8 cellular contexts compared by ENCODE assay signal in genomic region chr7:131105803-131106680, GRCh38.
DNase-seq lines count a peak whose midpoint lies in the region; ATAC-seq, FAIRE-seq and TF ChIP-seq lines count a peak whose summit lies in the region.

No MANE protein-coding gene starts in this region.

- peak; percentile 25 to 29; a peak in 4 of 6 replicates for ATAC-seq in A549
- peak; percentile 34 for ATAC-seq in GM18511 (IDR thresholded peaks at IDR 0.05; ENCODE audit: unreplicated experiment)
- ATAC-seq in HG03039 (IDR thresholded peaks at IDR 0.05; ENCODE audit: unreplicated experiment) = peak; percentile 35

- peak overlapping the region; percentile 98 to 99 for H3K27ac ChIP-seq in A549
- peak overlapping the region; percentile 97 for H3K27ac ChIP-seq in effector memory CD4-positive, alpha-beta T cell (ENCODE audit: insufficient read depth, low read length, poor library complexity, severe bottlenecking)
- no peak overlapping the region for H3K27ac ChIP-seq in mesendoderm (ENCODE audit: low read depth, low read length)

- no peak overlapping the region for H2BK120ac ChIP-seq in mesendoderm (ENCODE audit: low read depth, low read length)

- no peak overlapping the region for H2BK15ac ChIP-seq in mesendoderm (replicated peaks; ENCODE audit: low read depth)

- H3K4ac ChIP-seq in mesendoderm (ENCODE audit: low read depth, low read length) = no peak overlapping the region

- H3K9me3 ChIP-seq in A549 = no peaks in the 10 kb centered on the region
- no peaks in the 10 kb centered on the region for H3K9me3 ChIP-seq in effector memory CD4-positive, alpha-beta T cell (ENCODE audit: control insufficient read depth, low read length)

- TF ChIP-seq POLR2A in A549 (IDR thresholded peaks at IDR 0.05; ENCODE audit: low read length) = no peak

- H3K4me3 ChIP-seq in A549 (peak overlapping the region; percentile 78), mesendoderm (ENCODE audit: low read length) (peak overlapping the region; percentile 72)
- peak overlapping the region; percentile 99 for H3K4me3 ChIP-seq in effector memory CD4-positive, alpha-beta T cell (ENCODE audit: insufficient read depth, low read depth, low read length, poor library complexity, severe bottlenecking)

- no peaks in the 10 kb centered on the region for H3K27me3 ChIP-seq in effector memory CD4-positive, alpha-beta T cell (replicated peaks; ENCODE audit: control insufficient read depth, insufficient read depth, low read length, poor library complexity, severe bottlenecking)
- no peaks in the 10 kb centered on the region for H3K27me3 ChIP-seq in mesendoderm (ENCODE audit: insufficient read depth, low read length, poor library complexity)

- H3K18ac ChIP-seq in mesendoderm (ENCODE audit: low read length) = peak overlapping the region; percentile 33

- no peak overlapping the region for H2BK5ac ChIP-seq in mesendoderm (ENCODE audit: low read length)

- peaks cover 8% of the 10 kb centered on the region for H3K36me3 ChIP-seq in effector memory CD4-positive, alpha-beta T cell (ENCODE audit: control insufficient read depth, insufficient read depth, low read length)
- no peaks in the 10 kb centered on the region for H3K36me3 ChIP-seq in mesendoderm (ENCODE audit: control insufficient read depth, insufficient read depth, low read length)

- peak overlapping the region; percentile 71 for H3K9ac ChIP-seq in mesendoderm (ENCODE audit: low read length)

- TF ChIP-seq EP300 in A549 (IDR thresholded peaks at IDR 0.05) = no peak

- H4K8ac ChIP-seq in mesendoderm (ENCODE audit: low read depth, low read length) = no peak overlapping the region

- no peak for TF ChIP-seq CTCF in A549 (IDR thresholded peaks at IDR 0.05)

- H3K56ac ChIP-seq in mesendoderm (ENCODE audit: low read length) = peak overlapping the region; percentile 86

- H3K4me2 ChIP-seq in A549 (peak overlapping the region; percentile 98), mesendoderm (ENCODE audit: low read length) (peak overlapping the region; percentile 96)

- H3K4me1 ChIP-seq in A549 (peaks cover 30% of the 10 kb centered on the region), mesendoderm (ENCODE audit: control insufficient read depth, low read depth, low read length) (peaks cover 5% of the 10 kb centered on the region)
- H3K4me1 ChIP-seq in effector memory CD4-positive, alpha-beta T cell (ENCODE audit: control insufficient read depth, insufficient read depth, low read length, poor library complexity, severe bottlenecking) = peaks cover 34% of the 10 kb centered on the region

- POLR2A ChIA-PET in A549 (lab: Yijun Ruan, JAX) = interaction anchor here (0.6 to 2.2 kb wide), 6 partner anchors 58 to 194 kb away, joined by 3 to 13 read pairs (median 5); no protein-coding TSS in a partner anchor

- H2AK5ac ChIP-seq in mesendoderm (ENCODE audit: low read length) = no peak overlapping the region

- CTCF ChIA-PET in A549 (lab: Yijun Ruan, JAX) = interaction anchor here (0.6 to 1.3 kb wide), 7 partner anchors 17 to 224 kb away, joined by 3 to 4 read pairs (median 4); no protein-coding TSS in a partner anchor

- FAIRE-seq in A549 (lab: Jason Lieb, UNC) = no peak

- TF ChIP-seq RAD21 in A549 (conservative IDR thresholded peaks at IDR 0.05 in 1 of 2, IDR thresholded peaks at IDR 0.05 in 1 of 2) = no peak

- DNase-seq in A549 (ENCODE audit: low read depth in 1 of 2, low spot score in 1 of 2) (peak; percentile 67 to 76), NCI-H69 (lab: John Stamatoyannopoulos, UW) (peak; percentile 88), mesendoderm (peak; percentile 74)
- peak; percentile 68 to 85 for DNase-seq in activated CD8-positive, alpha-beta memory T cell treated with anti-CD3 and anti-CD28 coated beads for 1 hour (ENCODE audit: extremely low read depth in 1 of 2, low read depth in 1 of 2)
- DNase-seq in effector memory CD4-positive, alpha-beta T cell = peak; percentile 83 to 84 (median 84)
- peak; percentile 51 for DNase-seq in stimulated activated CD8-positive, alpha-beta memory T cell treated with anti-CD3 and anti-CD28 coated beads, Interleukin-15, amount 100 ng/mL, for 1 hour (ENCODE audit: low read depth)

- peaks cover 7% of the 10 kb centered on the region for H3K79me1 ChIP-seq in mesendoderm (ENCODE audit: low read length)

- H3K23ac ChIP-seq in mesendoderm (ENCODE audit: low read length) = peak overlapping the region; percentile 70

- WGBS in A549 (ENCODE audit: missing lambda C conversion rate) = under 1% methylated on average over 14 of the region's 108 CpGs
- no CpG with 5 or more reads among the region's 108 CpGs for WGBS in mesendoderm (ENCODE audit: extremely low coverage, insufficient coverage, low lambda C conversion rate)

- H4K5ac ChIP-seq in mesendoderm (ENCODE audit: low read length) = no peak overlapping the region

- H3K79me2 ChIP-seq in mesendoderm (ENCODE audit: control insufficient read depth, insufficient read depth, low read length) = no peaks in the 10 kb centered on the region

TF ChIP-seq in A549, 52 proteins besides CTCF, POLR2A, EP300 and RAD21:
- TF ChIP-seq NR3C1 (IDR thresholded peaks at IDR 0.05) = no peak
- peak; percentile 48 for TF ChIP-seq MYC (IDR thresholded peaks at IDR 0.05; ENCODE audit: borderline replicate concordance, low read length)
- 0 out of 2 replicates have a peak, but pooled peaks have one; percentile 39 for TF ChIP-seq BHLHE40 (IDR thresholded peaks at IDR 0.05; ENCODE audit: low read depth, low read length)
- TF ChIP-seq MAX (IDR thresholded peaks at IDR 0.05) = peak; percentile 50
- TF ChIP-seq TFCP2L1 (CRISPR knock-in tag; IDR thresholded peaks at IDR 0.05) = peak; percentile 85
- peak; percentile 31; the same call in 1 of the 2 replicates for TF ChIP-seq NPAS2 (CRISPR knock-in tag; IDR thresholded peaks at IDR 0.05; ENCODE audit: borderline replicate concordance)
- TF ChIP-seq, protein P1, sequence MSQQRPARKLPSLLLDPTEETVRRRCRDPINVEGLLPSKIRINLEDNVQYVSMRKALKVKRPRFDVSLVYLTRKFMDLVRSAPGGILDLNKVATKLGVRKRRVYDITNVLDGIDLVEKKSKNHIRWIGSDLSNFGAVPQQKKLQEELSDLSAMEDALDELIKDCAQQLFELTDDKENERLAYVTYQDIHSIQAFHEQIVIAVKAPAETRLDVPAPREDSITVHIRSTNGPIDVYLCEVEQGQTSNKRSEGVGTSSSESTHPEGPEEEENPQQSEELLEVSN (IDR thresholded peaks at IDR 0.05; ENCODE audit: borderline replicate concordance, low read depth) = 0 out of 2 replicates have a peak, but pooled peaks have one; percentile 37
- no peak for TF ChIP-seq ZFP36 (IDR thresholded peaks at IDR 0.05; ENCODE audit: borderline replicate concordance, partially characterized antibody)
- TF ChIP-seq, protein P2, sequence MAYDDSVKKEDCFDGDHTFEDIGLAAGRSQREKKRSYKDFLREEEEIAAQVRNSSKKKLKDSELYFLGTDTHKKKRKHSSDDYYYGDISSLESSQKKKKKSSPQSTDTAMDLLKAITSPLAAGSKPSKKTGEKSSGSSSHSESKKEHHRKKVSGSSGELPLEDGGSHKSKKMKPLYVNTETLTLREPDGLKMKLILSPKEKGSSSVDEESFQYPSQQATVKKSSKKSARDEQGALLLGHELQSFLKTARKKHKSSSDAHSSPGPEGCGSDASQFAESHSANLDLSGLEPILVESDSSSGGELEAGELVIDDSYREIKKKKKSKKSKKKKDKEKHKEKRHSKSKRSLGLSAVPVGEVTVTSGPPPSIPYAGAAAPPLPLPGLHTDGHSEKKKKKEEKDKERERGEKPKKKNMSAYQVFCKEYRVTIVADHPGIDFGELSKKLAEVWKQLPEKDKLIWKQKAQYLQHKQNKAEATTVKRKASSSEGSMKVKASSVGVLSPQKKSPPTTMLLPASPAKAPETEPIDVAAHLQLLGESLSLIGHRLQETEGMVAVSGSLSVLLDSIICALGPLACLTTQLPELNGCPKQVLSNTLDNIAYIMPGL (CRISPR knock-in tag; IDR thresholded peaks at IDR 0.05; ENCODE audit: borderline replicate concordance) = no peak
- TF ChIP-seq PHF8 (IDR thresholded peaks at IDR 0.05; ENCODE audit: borderline replicate concordance, low read depth) = no peak
- TF ChIP-seq EHMT2 (IDR thresholded peaks at IDR 0.05; ENCODE audit: low read depth) = no peak
- no peak for TF ChIP-seq FOSL2 (IDR thresholded peaks at IDR 0.05)
- TF ChIP-seq FOSL2 (CRISPR knock-in tag; IDR thresholded peaks at IDR 0.05) = peak; percentile 29
- TF ChIP-seq RFX5 (IDR thresholded peaks at IDR 0.05) = no peak
- TF ChIP-seq JUN (IDR thresholded peaks at IDR 0.05) = peak in 1 of 2 experiments; percentile 75; a peak in 4 of 5 replicates
- no peak for TF ChIP-seq MAFK (IDR thresholded peaks at IDR 0.05; ENCODE audit: partially characterized antibody)
- peak; percentile 18; the same call in 1 of the 2 replicates for TF ChIP-seq GATA3 (IDR thresholded peaks at IDR 0.05; ENCODE audit: borderline replicate concordance)
- TF ChIP-seq KDM1A (IDR thresholded peaks at IDR 0.05; ENCODE audit: low read depth) = no peak
- TF ChIP-seq JUNB (IDR thresholded peaks at IDR 0.05) = no peak
- TF ChIP-seq TP53 (CRISPR knock-in tag; IDR thresholded peaks at IDR 0.05) = peak; percentile 76; the same call in 1 of the 2 replicates
- no peak for TF ChIP-seq RCOR1 (IDR thresholded peaks at IDR 0.05; ENCODE audit: low read depth, low read length)
- TF ChIP-seq, protein P3, sequence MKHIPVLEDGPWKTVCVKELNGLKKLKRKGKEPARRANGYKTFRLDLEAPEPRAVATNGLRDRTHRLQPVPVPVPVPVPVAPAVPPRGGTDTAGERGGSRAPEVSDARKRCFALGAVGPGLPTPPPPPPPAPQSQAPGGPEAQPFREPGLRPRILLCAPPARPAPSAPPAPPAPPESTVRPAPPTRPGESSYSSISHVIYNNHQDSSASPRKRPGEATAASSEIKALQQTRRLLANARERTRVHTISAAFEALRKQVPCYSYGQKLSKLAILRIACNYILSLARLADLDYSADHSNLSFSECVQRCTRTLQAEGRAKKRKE (CRISPR knock-in tag; IDR thresholded peaks at IDR 0.05; ENCODE audit: low read depth) = no peak
- TF ChIP-seq MAZ (IDR thresholded peaks at IDR 0.05; ENCODE audit: borderline replicate concordance, low read depth, low read length) = no peak
- no peak for TF ChIP-seq HDAC2 (IDR thresholded peaks at IDR 0.05)
